Comparison of ENCODE assay signal across 18 cellular contexts in the genomic region with DNA sequence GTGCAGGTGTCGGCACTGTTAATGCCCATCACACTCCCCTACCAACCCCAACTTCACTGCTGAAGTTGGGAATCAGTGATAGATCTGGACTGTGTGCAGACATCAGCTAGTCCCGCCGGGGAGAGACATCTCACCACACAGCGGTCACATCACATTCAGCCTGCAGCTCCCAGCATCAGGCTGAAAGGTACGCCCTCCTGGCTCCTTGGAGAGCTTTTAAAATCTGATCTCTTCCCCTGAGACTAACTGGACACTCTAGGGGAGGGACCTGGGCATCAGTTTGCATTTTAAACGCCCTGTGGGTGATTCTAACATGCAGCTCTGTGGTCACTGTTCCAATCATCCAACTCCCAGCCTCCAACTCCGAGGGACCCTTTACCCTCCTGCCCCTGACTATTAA. TPM values are rescaled to one million over a fixed set of nuclear protein-coding genes. Genes with fewer than 3 reads are reported as not detected.
DNase-seq lines count a peak whose midpoint lies in the region; ATAC-seq and TF ChIP-seq lines count a peak whose summit lies in the region.
"Had no signal": no experiment of that assay in that cellular context is flagged by ENCODE, and none has a peak within 500 bp of the region (broad histone marks: within the 10 kb centered on the region; RNA-seq: fewer than 3 reads in every experiment).

No MANE protein-coding gene starts in this region.

- H3K9me3 ChIP-seq in SK-N-SH (no peaks in the 10 kb centered on the region), uterus (no peaks in the 10 kb centered on the region)
- H3K9me3 ChIP-seq: A549 had no signal

- H3K36me3 Mint-ChIP-seq in brain = no peaks in the 10 kb centered on the region
- H3K36me3 Mint-ChIP-seq in nephron progenitor cell (ENCODE audit: low read depth) = no peaks in the 10 kb centered on the region
- no peaks in the 10 kb centered on the region for H3K36me3 Mint-ChIP-seq in endothelial cell (ENCODE audit: low read depth, unreplicated experiment)
- H3K36me3 Mint-ChIP-seq in activated CD4-positive, alpha-beta memory T cell treated with anti-CD3 and anti-CD28 coated beads, Interleukin-2, amount 10 ng/mL, durations not matched to agents 7 days and 5 days (ENCODE audit: low read depth) = no peaks in the 10 kb centered on the region

- TF ChIP-seq CTCF in SK-N-SH (IDR thresholded peaks at IDR 0.05) = no peak
- TF ChIP-seq CTCF in brain (conservative IDR thresholded peaks at IDR 0.05) = no peak
- no peak for TF ChIP-seq CTCF in nephron progenitor cell (IDR thresholded peaks at IDR 0.05)
- no peak for TF ChIP-seq CTCF in uterus (IDR thresholded peaks at IDR 0.05)
- TF ChIP-seq CTCF in endothelial cell (IDR thresholded peaks at IDR 0.05; ENCODE audit: unreplicated experiment) = no peak

- H3K9me3 Mint-ChIP-seq in brain = peaks cover 0 to 4% (median 0%) of the 10 kb centered on the region in 5 experiments
- no peaks in the 10 kb centered on the region for H3K9me3 Mint-ChIP-seq in nephron progenitor cell
- no peaks in the 10 kb centered on the region for H3K9me3 Mint-ChIP-seq in endothelial cell (ENCODE audit: unreplicated experiment)
- no peaks in the 10 kb centered on the region for H3K9me3 Mint-ChIP-seq in activated CD4-positive, alpha-beta memory T cell treated with anti-CD3 and anti-CD28 coated beads, Interleukin-2, amount 10 ng/mL, durations not matched to agents 7 days and 5 days

- H3K27ac Mint-ChIP-seq in brain = peak overlapping the region in 4 of 5 experiments; percentile 41 to 92 (median 78)
- peak overlapping the region; percentile 26 for H3K27ac Mint-ChIP-seq in nephron progenitor cell
- H3K27ac Mint-ChIP-seq in endothelial cell (ENCODE audit: unreplicated experiment) = no peak overlapping the region
- no peak overlapping the region for H3K27ac Mint-ChIP-seq in activated CD4-positive, alpha-beta memory T cell treated with anti-CD3 and anti-CD28 coated beads, Interleukin-2, amount 10 ng/mL, durations not matched to agents 7 days and 5 days

- 80% methylated on average over 7 of the region's 7 CpGs for WGBS in SK-N-SH (ENCODE audit: low lambda C conversion rate)

- POLR2A ChIA-PET in SK-N-SH (lab: Yijun Ruan, JAX) = interaction anchor here (1.4 kb wide), 1 partner anchor 18 kb away, joined by 3 read pairs; no protein-coding TSS in a partner anchor
- POLR2A ChIA-PET in activated CD4-positive, alpha-beta memory T cell treated with anti-CD3 and anti-CD28 coated beads, Interleukin-2, amount 10 ng/mL, durations not matched to agents 7 days and 5 days (lab: Charles Lee) = no interaction called here

- H3K27ac ChIP-seq in SK-N-SH (ENCODE audit: low read depth in 2 of 2, low read length in 1 of 2) (peak overlapping the region in 1 of 2 experiments; percentile 64; a peak in 2 of 4 replicates), uterus (peak overlapping the region; percentile 8 to 42)
- H3K27ac ChIP-seq: C4-2B, GM23248, KMS-11 had no signal

- intact Hi-C loops in uterus (cut with DNase I; ENCODE audit: low total_unique reads) (no loop called here), head of caudate nucleus (cut with DNase I) (no loop called here)

- ATAC-seq in SK-N-SH treated with all-trans-retinoic acid at 6 μM for 48 hours = no peak
- ATAC-seq: A549, HepG2 had no signal

- CTCF ChIA-PET in SK-N-SH (lab: Yijun Ruan, JAX) = interaction anchor here (0.8 to 2.5 kb wide), 6 partner anchors 12 to 83 kb away, joined by 3 to 11 read pairs (median 4); no protein-coding TSS in a partner anchor
- CTCF ChIA-PET in activated CD4-positive, alpha-beta memory T cell treated with anti-CD3 and anti-CD28 coated beads, Interleukin-2, amount 10 ng/mL, durations not matched to agents 7 days and 5 days (lab: Charles Lee) = interaction anchor here (0.6 kb wide), 1 partner anchor 209 kb away, joined by 3 read pairs; no protein-coding TSS in a partner anchor

- peaks cover 71% of the 10 kb centered on the region; the same call in 1 of the 2 replicates for H4K20me1 ChIP-seq in SK-N-SH (ENCODE audit: insufficient read depth)

- H3K27me3 ChIP-seq in SK-N-SH (ENCODE audit: insufficient read depth) (no peaks in the 10 kb centered on the region), uterus (no peaks in the 10 kb centered on the region)

- TF ChIP-seq POLR2A in uterus (IDR thresholded peaks at IDR 0.05) = no peak

- H3K9ac ChIP-seq in SK-N-SH = no peak overlapping the region
- H3K9ac ChIP-seq: GM23248, KMS-11 had no signal

- H3K79me2 ChIP-seq in SK-N-SH (ENCODE audit: insufficient read depth) = peaks cover 80% of the 10 kb centered on the region

- peak; percentile 30 for DNase-seq in SK-N-SH
- DNase-seq in nephron progenitor cell = no peak
- DNase-seq in uterus = no peak
- DNase-seq in endothelial cell (ENCODE audit: low spot score) = no peak
- no peak for DNase-seq in activated CD4-positive, alpha-beta memory T cell treated with anti-CD3 and anti-CD28 coated beads, Interleukin-2, amount 10 ng/mL, durations not matched to agents 7 days and 5 days
- no peak for DNase-seq in head of caudate nucleus
- DNase-seq: GM23248; NCI-H146; NCI-H2081 treated with DMSO at 0.1 percent for 48 hours; NCI-H446 treated with DMSO at 0.1 percent for 48 hours; NK-92 treated with Interleukin-12 subunit alpha and Interleukin-12 subunit beta, amount 100 ng/mL, for 24 hours; RPMI8226 had no signal

- H3K4me3 Mint-ChIP-seq in brain (peak overlapping the region in 4 of 5 experiments; percentile 36 to 53 (median 45)), nephron progenitor cell (peak overlapping the region; percentile 56), endothelial cell (ENCODE audit: unreplicated experiment) (no peak overlapping the region)
- no peak overlapping the region for H3K4me3 Mint-ChIP-seq in activated CD4-positive, alpha-beta memory T cell treated with anti-CD3 and anti-CD28 coated beads, Interleukin-2, amount 10 ng/mL, durations not matched to agents 7 days and 5 days

- H3K4me1 Mint-ChIP-seq in brain (peaks cover 92% of the 10 kb centered on the region), nephron progenitor cell (peaks cover 92% of the 10 kb centered on the region), endothelial cell (ENCODE audit: unreplicated experiment) (peaks cover 17% of the 10 kb centered on the region)
- H3K4me1 Mint-ChIP-seq in activated CD4-positive, alpha-beta memory T cell treated with anti-CD3 and anti-CD28 coated beads, Interleukin-2, amount 10 ng/mL, durations not matched to agents 7 days and 5 days = no peaks in the 10 kb centered on the region

- peaks cover 2% of the 10 kb centered on the region for H3F3A ChIP-seq in SK-N-SH (replicated peaks; ENCODE audit: insufficient read depth)

- no peaks in the 10 kb centered on the region for H3K36me3 ChIP-seq in SK-N-SH (replicated peaks in 1 of 2; ENCODE audit: control insufficient read depth in 1 of 2, insufficient read depth in 2 of 2, low read length in 1 of 2)
- H3K36me3 ChIP-seq in uterus = no peaks in the 10 kb centered on the region

- H3K4me1 ChIP-seq in SK-N-SH (ENCODE audit: control insufficient read depth in 1 of 2, insufficient read depth in 2 of 2, low read depth in 1 of 2, low read length in 1 of 2) (peaks cover 10 to 85% of the 10 kb centered on the region in 2 experiments; a peak in 3 of 4 replicates), uterus (peaks cover 0 to 4% of the 10 kb centered on the region in 2 donors)

- peaks cover 14% of the 10 kb centered on the region for H3K27me3 Mint-ChIP-seq in brain
- H3K27me3 Mint-ChIP-seq in nephron progenitor cell (ENCODE audit: low read depth, poor library complexity) = peaks cover 6% of the 10 kb centered on the region
- H3K27me3 Mint-ChIP-seq in endothelial cell (ENCODE audit: unreplicated experiment) = peaks cover 19% of the 10 kb centered on the region
- no peaks in the 10 kb centered on the region for H3K27me3 Mint-ChIP-seq in activated CD4-positive, alpha-beta memory T cell treated with anti-CD3 and anti-CD28 coated beads, Interleukin-2, amount 10 ng/mL, durations not matched to agents 7 days and 5 days

- H3K4me3 ChIP-seq in SK-N-SH (ENCODE audit: low read depth in 2 of 2, low read length in 1 of 2) (no peak overlapping the region), uterus (no peak overlapping the region)
- H3K4me3 ChIP-seq: A549, GM23248 had no signal

- TF ChIP-seq EP300 in SK-N-SH (IDR thresholded peaks at IDR 0.05; ENCODE audit: borderline replicate concordance in 1 of 2, low read depth in 1 of 2, low read length in 1 of 2) = no peak

- H3K9me2 ChIP-seq in SK-N-SH = no peaks in the 10 kb centered on the region

- TF ChIP-seq RAD21 in SK-N-SH (IDR thresholded peaks at IDR 0.05; ENCODE audit: low read length) = no peak

- H3K4me2 ChIP-seq in SK-N-SH = no peak overlapping the region
- H3K4me2 ChIP-seq: A549, KMS-11 had no signal

- no peak overlapping the region for H2AFZ ChIP-seq in SK-N-SH (ENCODE audit: low read depth)
- H2AFZ ChIP-seq: GM23248 had no signal

TF ChIP-seq in SK-N-SH, 30 proteins besides CTCF, POLR2A, EP300 and RAD21 (continues in another document):
- TF ChIP-seq, protein P1, sequence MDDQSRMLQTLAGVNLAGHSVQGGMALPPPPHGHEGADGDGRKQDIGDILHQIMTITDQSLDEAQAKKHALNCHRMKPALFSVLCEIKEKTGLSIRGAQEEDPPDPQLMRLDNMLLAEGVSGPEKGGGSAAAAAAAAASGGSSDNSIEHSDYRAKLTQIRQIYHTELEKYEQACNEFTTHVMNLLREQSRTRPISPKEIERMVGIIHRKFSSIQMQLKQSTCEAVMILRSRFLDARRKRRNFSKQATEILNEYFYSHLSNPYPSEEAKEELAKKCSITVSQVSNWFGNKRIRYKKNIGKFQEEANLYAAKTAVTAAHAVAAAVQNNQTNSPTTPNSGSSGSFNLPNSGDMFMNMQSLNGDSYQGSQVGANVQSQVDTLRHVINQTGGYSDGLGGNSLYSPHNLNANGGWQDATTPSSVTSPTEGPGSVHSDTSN (IDR thresholded peaks at IDR 0.05) = no peak
- no peak for TF ChIP-seq YY1 (IDR thresholded peaks at IDR 0.05; ENCODE audit: low read depth)

TF ChIP-seq in SK-N-SH treated with all-trans-retinoic acid at 6 μM for 48 hours, 23 proteins besides CTCF, POLR2A, EP300 and RAD21:
- TF ChIP-seq ZFP30 (CRISPR knock-in tag; IDR thresholded peaks at IDR 0.05) (no peak), ARNTL (CRISPR knock-in tag; IDR thresholded peaks at IDR 0.05; ENCODE audit: borderline replicate concordance, low read depth) (no peak)
TF ChIP-seq in SK-N-SH treated with all-trans-retinoic acid at 6 μM for 48 hours: peak in this region for 0.

RNA-seq across cellular contexts. Expression of a gene that starts 58.4 kb away (rescaled TPM):
- polyA plus RNA-seq in SK-N-SH (2012; rRNA removed) (9.6 and 10.6 TPM in 2 replicates), brain (ENCODE audit: insufficient read depth, low read depth, low replicate concordance) (41.4 TPM)
- polyA plus RNA-seq in SK-N-SH (2012; cell fraction: cytosol; rRNA removed) = 5.3 and 8.4 TPM in 2 replicates
- polyA plus RNA-seq in SK-N-SH (2012; cell fraction: nucleus; rRNA removed) = 12.9 and 13.1 TPM in 2 replicates
- total RNA-seq in uterus (10 to 100 TPM in 2 of 4 donors, 1 to 10 TPM in 1, under 1 TPM in 1; 0.88 to 56.3 (median 13.6) TPM), endothelial cell (ENCODE audit: unreplicated experiment) (42.1 TPM)
- 10 to 100 TPM; 10.2 to 11.7 TPM for total RNA-seq in activated CD4-positive, alpha-beta memory T cell treated with anti-CD3 and anti-CD28 coated beads, Interleukin-2, amount 10 ng/mL, durations not matched to agents 7 days and 5 days

Comparison
In these comparisons a context has a peak if more than half of its experiments do, and no peak if none do; other contexts are left out.
1. H3K27ac Mint-ChIP-seq: peak in brain (4 of 5) and nephron progenitor cell (single experiment); none in endothelial cell (single experiment) and activated CD4-positive, alpha-beta memory T cell treated with anti-CD3 and anti-CD28 coated beads, Interleukin-2, amount 10 ng/mL, durations not matched to agents 7 days and 5 days (single experiment).
2. H3K4me3 Mint-ChIP-seq: peak in brain (4 of 5) and nephron progenitor cell (single experiment); none in endothelial cell (single experiment) and activated CD4-positive, alpha-beta memory T cell treated with anti-CD3 and anti-CD28 coated beads, Interleukin-2, amount 10 ng/mL, durations not matched to agents 7 days and 5 days (single experiment).